Comparison of ENCODE assay signal across 22 cellular contexts in genomic region chr3:127147291-127147905, GRCh38. TPM values are rescaled to one million over a fixed set of nuclear protein-coding genes. Genes with fewer than 3 reads are reported as not detected.
"Had no signal": no experiment of that assay in that cellular context is flagged by ENCODE, and none has a peak within 500 bp of the region (broad histone marks: within the 10 kb centered on the region; RNA-seq: fewer than 3 reads in every experiment).

No MANE protein-coding gene starts in this region.

- H3K9me3 ChIP-seq: SJSA1 had no signal

- H3K4me2 ChIP-seq: KMS-11 had no signal

- DNase-seq: IMR-90, Kasumi-1, MM.1S, NCI-H1092 treated with DMSO at 0.1 percent for 48 hours, NCI-H146, NCI-H1694 treated with DMSO at 0.1 percent for 48 hours, NCI-H1930, NCI-H2081, NCI-H2107, NCI-H2227 treated with DMSO at 0.1 percent for 48 hours, NCI-H524, NCI-H526 treated with DMSO at 0.1 percent for 48 hours, NCI-H748 treated with DMSO at 0.1 percent for 48 hours, Right ventricle myocardium superior, RPMI8226, SIG-M5 had no signal

- H3K36me3 ChIP-seq: SJSA1 had no signal

- H3K4me3 ChIP-seq: SJSA1, SK-N-MC had no signal

- H3K27me3 ChIP-seq: SJSA1 had no signal

- H3K9ac ChIP-seq: KMS-11 had no signal

- H3K27ac ChIP-seq: KMS-11, SJSA1, SK-N-MC had no signal

RNA-seq across cellular contexts. Expression of gene PRR23E, which starts 45.5 kb away (rescaled TPM):
- total RNA-seq: HT-29, IMR-90, M059J, NCI-H460, Right ventricle myocardium superior, SJSA1 had no signal
- polyA plus RNA-seq: IMR-90 had no signal
